Comparison of ENCODE assay signal across 1 cellular context in the genomic region with DNA sequence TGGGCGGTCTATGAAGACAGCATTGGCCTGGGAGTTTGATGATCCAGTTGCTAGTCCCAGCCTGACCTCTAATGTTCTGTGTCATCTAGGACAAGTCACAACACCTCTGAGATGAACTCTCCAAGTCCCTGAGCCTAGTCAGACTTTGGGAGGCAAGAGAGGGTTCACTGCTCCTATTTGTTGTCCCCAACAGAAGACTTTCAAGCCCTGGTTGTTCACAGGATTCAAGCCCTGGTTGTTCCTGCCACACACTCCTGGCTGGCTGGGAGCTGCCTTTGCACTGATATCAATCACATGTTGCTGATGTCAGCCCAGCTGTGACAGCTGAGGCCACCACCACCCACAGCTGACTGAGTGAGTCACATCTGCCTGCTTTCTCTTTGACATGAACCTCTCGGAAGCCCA.
TF ChIP-seq lines count a peak whose summit lies in the region.

No MANE protein-coding gene starts in this region.

TF ChIP-seq in K562, 482 proteins besides CTCF, POLR2A, EP300 and RAD21 (continued from another document):
- TF ChIP-seq, protein P1, sequence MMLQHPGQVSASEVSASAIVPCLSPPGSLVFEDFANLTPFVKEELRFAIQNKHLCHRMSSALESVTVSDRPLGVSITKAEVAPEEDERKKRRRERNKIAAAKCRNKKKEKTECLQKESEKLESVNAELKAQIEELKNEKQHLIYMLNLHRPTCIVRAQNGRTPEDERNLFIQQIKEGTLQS (IDR thresholded peaks at IDR 0.05): peak; percentile 98
- TF ChIP-seq, protein P1 (CRISPR knock-in tag; conservative IDR thresholded peaks at IDR 0.05): peak; percentile 91
- TF ChIP-seq HDAC1 (IDR thresholded peaks at IDR 0.05) (peak in 1 of 2 experiments; percentile 77; a peak in 2 of 4 replicates), MBD2 (IDR thresholded peaks at IDR 0.05; ENCODE audit: borderline replicate concordance, low read depth) (peak; percentile 79), ATF7 (IDR thresholded peaks at IDR 0.05) (peak; percentile 95), FOXK2 (conservative IDR thresholded peaks at IDR 0.05 in 1 of 2, IDR thresholded peaks at IDR 0.05 in 1 of 2; ENCODE audit: low read depth in 2 of 2) (peak; percentile 76), ATF1 (CRISPR knock-in tag; IDR thresholded peaks at IDR 0.05) (no peak), ATF1 (tag; IDR thresholded peaks at IDR 0.05) (peak; percentile 74), JUNB (CRISPR knock-in tag; conservative IDR thresholded peaks at IDR 0.05) (peak; percentile 56; the same call in 1 of the 2 replicates), ETV6 (IDR thresholded peaks at IDR 0.05; ENCODE audit: borderline replicate concordance in 1 of 2, low read depth in 2 of 2, low read length in 1 of 2) (peak in 1 of 2 experiments; percentile 19; a peak in 1 of 4 replicates), ETV6 (CRISPR knock-in tag; IDR thresholded peaks at IDR 0.05; ENCODE audit: borderline replicate concordance) (no peak), CREB1 (IDR thresholded peaks at IDR 0.05) (0 out of 2 replicates have a peak, but pooled peaks have one; percentile 22), CREB1 (CRISPR knock-in tag; IDR thresholded peaks at IDR 0.05) (no peak), ZNF212 (CRISPR knock-in tag; IDR thresholded peaks at IDR 0.05) (no peak), CCNT2 (IDR thresholded peaks at IDR 0.05; ENCODE audit: borderline replicate concordance, extremely low read depth, insufficient read length, low read depth, low read length) (no peak), L3MBTL2 (IDR thresholded peaks at IDR 0.05) (peak; percentile 64), MYBL2 (IDR thresholded peaks at IDR 0.05; ENCODE audit: low read depth) (no peak), MYBL2 (CRISPR knock-in tag; IDR thresholded peaks at IDR 0.05; ENCODE audit: borderline replicate concordance) (no peak), SMARCA4 (IDR thresholded peaks at IDR 0.05) (peak; percentile 74), ZKSCAN1 (IDR thresholded peaks at IDR 0.05; ENCODE audit: low read depth, low read length) (0 out of 2 replicates have a peak, but pooled peaks have one; percentile 36), NFIC (IDR thresholded peaks at IDR 0.05) (peak; percentile 46; the same call in 1 of the 2 replicates), ARID1B (IDR thresholded peaks at IDR 0.05) (peak; percentile 77), FOSL1 (tag; conservative IDR thresholded peaks at IDR 0.05) (peak; percentile 98), CBFA2T3 (IDR thresholded peaks at IDR 0.05) (peak; percentile 84), NEUROD1 (IDR thresholded peaks at IDR 0.05; ENCODE audit: borderline replicate concordance, low read depth, low read length, partially characterized antibody) (peak; percentile 18), KLF16 (IDR thresholded peaks at IDR 0.05) (peak; percentile 75), NCOR1 (IDR thresholded peaks at IDR 0.05) (peak; percentile 52), BRF1 (IDR thresholded peaks at IDR 0.05; ENCODE audit: borderline replicate concordance, extremely low read depth, insufficient read length) (no peak), MYNN (IDR thresholded peaks at IDR 0.05) (peak; percentile 99), MYNN (CRISPR knock-in tag; IDR thresholded peaks at IDR 0.05) (no peak), NR2C1 (IDR thresholded peaks at IDR 0.05) (no peak), NR2C1 (tag; IDR thresholded peaks at IDR 0.05) (no peak), NRF1 (conservative IDR thresholded peaks at IDR 0.05 in 1 of 2, IDR thresholded peaks at IDR 0.05 in 1 of 2) (0 out of 4 replicates have a peak, but pooled peaks of 1 of the 2 experiments have one; percentile 19), NFE2 (IDR thresholded peaks at IDR 0.05; ENCODE audit: low read depth) (peak; percentile 27; the same call in 1 of the 2 replicates), CREM (IDR thresholded peaks at IDR 0.05; ENCODE audit: low read depth) (peak; percentile 80), EGR1 (conservative IDR thresholded peaks at IDR 0.05) (peak; percentile 35; the same call in 1 of the 2 replicates), TAL1 (IDR thresholded peaks at IDR 0.05) (0 out of 2 replicates have a peak, but pooled peaks have one; percentile 8), MTA2 (IDR thresholded peaks at IDR 0.05; ENCODE audit: low read depth) (0 out of 2 replicates have a peak, but pooled peaks have one; percentile 11), ZNF830 (CRISPR knock-in tag; IDR thresholded peaks at IDR 0.05) (no peak), TAF9B (IDR thresholded peaks at IDR 0.05; ENCODE audit: partially characterized antibody) (peak; percentile 100), FOS (IDR thresholded peaks at IDR 0.05; ENCODE audit: extremely low read depth, insufficient read length) (peak; percentile 54), SIN3A (IDR thresholded peaks at IDR 0.05; ENCODE audit: borderline replicate concordance in 2 of 2, control insufficient read depth in 1 of 2, low read depth in 2 of 2, low read length in 2 of 2) (peak; percentile 85 to 89; a peak in 2 of 4 replicates)
- TF ChIP-seq, protein P2, sequence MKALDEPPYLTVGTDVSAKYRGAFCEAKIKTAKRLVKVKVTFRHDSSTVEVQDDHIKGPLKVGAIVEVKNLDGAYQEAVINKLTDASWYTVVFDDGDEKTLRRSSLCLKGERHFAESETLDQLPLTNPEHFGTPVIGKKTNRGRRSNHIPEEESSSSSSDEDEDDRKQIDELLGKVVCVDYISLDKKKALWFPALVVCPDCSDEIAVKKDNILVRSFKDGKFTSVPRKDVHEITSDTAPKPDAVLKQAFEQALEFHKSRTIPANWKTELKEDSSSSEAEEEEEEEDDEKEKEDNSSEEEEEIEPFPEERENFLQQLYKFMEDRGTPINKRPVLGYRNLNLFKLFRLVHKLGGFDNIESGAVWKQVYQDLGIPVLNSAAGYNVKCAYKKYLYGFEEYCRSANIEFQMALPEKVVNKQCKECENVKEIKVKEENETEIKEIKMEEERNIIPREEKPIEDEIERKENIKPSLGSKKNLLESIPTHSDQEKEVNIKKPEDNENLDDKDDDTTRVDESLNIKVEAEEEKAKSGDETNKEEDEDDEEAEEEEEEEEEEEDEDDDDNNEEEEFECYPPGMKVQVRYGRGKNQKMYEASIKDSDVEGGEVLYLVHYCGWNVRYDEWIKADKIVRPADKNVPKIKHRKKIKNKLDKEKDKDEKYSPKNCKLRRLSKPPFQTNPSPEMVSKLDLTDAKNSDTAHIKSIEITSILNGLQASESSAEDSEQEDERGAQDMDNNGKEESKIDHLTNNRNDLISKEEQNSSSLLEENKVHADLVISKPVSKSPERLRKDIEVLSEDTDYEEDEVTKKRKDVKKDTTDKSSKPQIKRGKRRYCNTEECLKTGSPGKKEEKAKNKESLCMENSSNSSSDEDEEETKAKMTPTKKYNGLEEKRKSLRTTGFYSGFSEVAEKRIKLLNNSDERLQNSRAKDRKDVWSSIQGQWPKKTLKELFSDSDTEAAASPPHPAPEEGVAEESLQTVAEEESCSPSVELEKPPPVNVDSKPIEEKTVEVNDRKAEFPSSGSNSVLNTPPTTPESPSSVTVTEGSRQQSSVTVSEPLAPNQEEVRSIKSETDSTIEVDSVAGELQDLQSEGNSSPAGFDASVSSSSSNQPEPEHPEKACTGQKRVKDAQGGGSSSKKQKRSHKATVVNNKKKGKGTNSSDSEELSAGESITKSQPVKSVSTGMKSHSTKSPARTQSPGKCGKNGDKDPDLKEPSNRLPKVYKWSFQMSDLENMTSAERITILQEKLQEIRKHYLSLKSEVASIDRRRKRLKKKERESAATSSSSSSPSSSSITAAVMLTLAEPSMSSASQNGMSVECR (CRISPR knock-in tag; IDR thresholded peaks at IDR 0.05): peak; percentile 66; the same call in 1 of the 2 replicates
- TF ChIP-seq, protein P3, sequence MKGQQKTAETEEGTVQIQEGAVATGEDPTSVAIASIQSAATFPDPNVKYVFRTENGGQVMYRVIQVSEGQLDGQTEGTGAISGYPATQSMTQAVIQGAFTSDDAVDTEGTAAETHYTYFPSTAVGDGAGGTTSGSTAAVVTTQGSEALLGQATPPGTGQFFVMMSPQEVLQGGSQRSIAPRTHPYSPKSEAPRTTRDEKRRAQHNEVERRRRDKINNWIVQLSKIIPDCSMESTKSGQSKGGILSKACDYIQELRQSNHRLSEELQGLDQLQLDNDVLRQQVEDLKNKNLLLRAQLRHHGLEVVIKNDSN (CRISPR knock-in tag; IDR thresholded peaks at IDR 0.05): peak; percentile 71
- TF ChIP-seq, protein P4, sequence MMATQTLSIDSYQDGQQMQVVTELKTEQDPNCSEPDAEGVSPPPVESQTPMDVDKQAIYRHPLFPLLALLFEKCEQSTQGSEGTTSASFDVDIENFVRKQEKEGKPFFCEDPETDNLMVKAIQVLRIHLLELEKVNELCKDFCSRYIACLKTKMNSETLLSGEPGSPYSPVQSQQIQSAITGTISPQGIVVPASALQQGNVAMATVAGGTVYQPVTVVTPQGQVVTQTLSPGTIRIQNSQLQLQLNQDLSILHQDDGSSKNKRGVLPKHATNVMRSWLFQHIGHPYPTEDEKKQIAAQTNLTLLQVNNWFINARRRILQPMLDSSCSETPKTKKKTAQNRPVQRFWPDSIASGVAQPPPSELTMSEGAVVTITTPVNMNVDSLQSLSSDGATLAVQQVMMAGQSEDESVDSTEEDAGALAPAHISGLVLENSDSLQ (IDR thresholded peaks at IDR 0.05): peak; percentile 92
- TF ChIP-seq, protein P5, sequence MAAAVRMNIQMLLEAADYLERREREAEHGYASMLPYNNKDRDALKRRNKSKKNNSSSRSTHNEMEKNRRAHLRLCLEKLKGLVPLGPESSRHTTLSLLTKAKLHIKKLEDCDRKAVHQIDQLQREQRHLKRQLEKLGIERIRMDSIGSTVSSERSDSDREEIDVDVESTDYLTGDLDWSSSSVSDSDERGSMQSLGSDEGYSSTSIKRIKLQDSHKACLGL (CRISPR knock-in tag; IDR thresholded peaks at IDR 0.05; ENCODE audit: borderline replicate concordance, poor library complexity, severe bottlenecking): no peak
- TF ChIP-seq, protein P6, sequence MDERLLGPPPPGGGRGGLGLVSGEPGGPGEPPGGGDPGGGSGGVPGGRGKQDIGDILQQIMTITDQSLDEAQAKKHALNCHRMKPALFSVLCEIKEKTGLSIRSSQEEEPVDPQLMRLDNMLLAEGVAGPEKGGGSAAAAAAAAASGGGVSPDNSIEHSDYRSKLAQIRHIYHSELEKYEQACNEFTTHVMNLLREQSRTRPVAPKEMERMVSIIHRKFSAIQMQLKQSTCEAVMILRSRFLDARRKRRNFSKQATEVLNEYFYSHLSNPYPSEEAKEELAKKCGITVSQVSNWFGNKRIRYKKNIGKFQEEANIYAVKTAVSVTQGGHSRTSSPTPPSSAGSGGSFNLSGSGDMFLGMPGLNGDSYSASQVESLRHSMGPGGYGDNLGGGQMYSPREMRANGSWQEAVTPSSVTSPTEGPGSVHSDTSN (CRISPR knock-in tag; IDR thresholded peaks at IDR 0.05; ENCODE audit: low read depth): 0 out of 2 replicates have a peak, but pooled peaks have one; percentile 21
- TF ChIP-seq, protein P6 (tag; conservative IDR thresholded peaks at IDR 0.05; ENCODE audit: low read depth): peak; percentile 90
